15 cellular contexts compared by ENCODE assay signal in the genomic region with DNA sequence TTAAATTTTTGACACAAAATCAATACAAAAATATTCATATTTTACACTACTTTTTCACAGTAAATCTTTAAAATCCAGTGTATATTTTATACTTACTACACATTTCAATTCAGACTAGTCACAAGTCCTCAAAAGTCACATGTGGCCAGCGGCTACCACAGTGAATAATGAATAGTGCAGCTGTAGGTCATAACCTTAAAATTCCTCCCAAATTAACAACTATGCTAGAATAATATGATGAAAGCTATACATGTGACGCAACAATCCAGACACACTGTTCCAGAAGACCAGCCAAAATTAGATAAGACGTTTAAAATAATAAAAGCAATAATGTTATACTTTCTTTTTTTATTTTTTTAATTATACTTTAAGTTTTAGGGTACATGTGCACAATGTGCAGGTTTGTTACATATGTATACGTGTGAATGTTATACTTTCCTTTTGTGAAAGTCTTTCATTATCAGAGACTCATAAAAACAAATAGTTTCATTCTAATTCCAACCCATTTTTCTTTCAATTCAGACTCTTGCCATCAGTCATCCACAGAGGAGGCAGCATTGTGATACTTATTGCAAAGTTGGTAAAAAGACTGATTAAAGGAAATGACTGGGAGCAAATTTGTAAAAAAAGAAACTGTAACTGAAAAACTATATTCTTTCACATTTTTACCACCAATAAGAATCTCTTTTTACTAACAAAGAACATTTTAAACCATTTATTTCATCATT.
DNase-seq lines count a peak whose midpoint lies in the region; ATAC-seq lines count a peak whose summit lies in the region.
"Had no signal": no experiment of that assay in that cellular context is flagged by ENCODE, and none has a peak within 500 bp of the region (broad histone marks: within the 10 kb centered on the region; RNA-seq: fewer than 3 reads in every experiment).

No MANE protein-coding gene starts in this region.

- peaks cover 23% of the 10 kb centered on the region for H3K4me1 Mint-ChIP-seq in activated T-helper 2 cell treated with anti-CD3 and anti-CD28 coated beads, Interferon-gamma antibody, Interleukin-2, Interleukin-4, amounts not matched to agents 10 μg/mL and 5 μg/mL and 100 μg/mL, durations not matched to agents 14 hours and 24 hours and 36 hours (ENCODE audit: low read depth)

- no peaks in the 10 kb centered on the region for H3K9me3 Mint-ChIP-seq in activated T-helper 2 cell treated with anti-CD3 and anti-CD28 coated beads, Interferon-gamma antibody, Interleukin-2, Interleukin-4, amounts not matched to agents 10 μg/mL and 5 μg/mL and 100 μg/mL, durations not matched to agents 14 hours and 24 hours and 36 hours
- H3K9me3 Mint-ChIP-seq: CD8-positive, alpha-beta memory T cell had no signal

- intact Hi-C loops in activated T-helper 2 cell treated with anti-CD3 and anti-CD28 coated beads, Interferon-gamma antibody, Interleukin-2, Interleukin-4, amounts not matched to agents 10 μg/mL and 5 μg/mL and 100 μg/mL, durations not matched to agents 14 hours and 24 hours and 36 hours (cut with micrococcal nuclease) = no loop called here
- intact Hi-C loops in sciatic nerve (cut with DNase I) = no loop called here

- DNase-seq in A172 (ENCODE audit: low spot score) (peak; percentile 53), ELR (ENCODE audit: low read depth) (peak; percentile 81), foreskin melanocyte (peak; percentile 84), sciatic nerve (ENCODE audit: low spot score) (no peak), DMS53 treated with DMSO at 0.1 percent for 48 hours (lab: John Stamatoyannopoulos, UW; ENCODE audit: unreplicated experiment) (no peak)
- no peak for DNase-seq in activated T-helper 2 cell treated with anti-CD3 and anti-CD28 coated beads, Interferon-gamma antibody, Interleukin-2, Interleukin-4, amounts not matched to agents 10 μg/mL and 5 μg/mL and 100 μg/mL, durations not matched to agents 14 hours and 24 hours and 36 hours (ENCODE audit: low spot score)
- DNase-seq: activated CD4-positive, alpha-beta T cell treated with anti-CD3 and anti-CD28 coated beads for 48 hours; aorta; CD8-positive, alpha-beta memory T cell; NCI-H1092; NCI-H69; ovary; stimulated activated CD4-positive, alpha-beta T cell treated with anti-CD3 and anti-CD28 coated beads, Interleukin-4, amount 100 ng/mL, for 1 hour had no signal

- peaks cover 29% of the 10 kb centered on the region for H3K36me3 Mint-ChIP-seq in activated T-helper 2 cell treated with anti-CD3 and anti-CD28 coated beads, Interferon-gamma antibody, Interleukin-2, Interleukin-4, amounts not matched to agents 10 μg/mL and 5 μg/mL and 100 μg/mL, durations not matched to agents 14 hours and 24 hours and 36 hours (ENCODE audit: low read depth)

- no peaks in the 10 kb centered on the region for H3K27me3 Mint-ChIP-seq in activated T-helper 2 cell treated with anti-CD3 and anti-CD28 coated beads, Interferon-gamma antibody, Interleukin-2, Interleukin-4, amounts not matched to agents 10 μg/mL and 5 μg/mL and 100 μg/mL, durations not matched to agents 14 hours and 24 hours and 36 hours (ENCODE audit: low read depth)
- H3K27me3 Mint-ChIP-seq: CD8-positive, alpha-beta memory T cell had no signal

- ATAC-seq in HG02852 (IDR thresholded peaks at IDR 0.05; ENCODE audit: unreplicated experiment) (no peak), HG02884 (IDR thresholded peaks at IDR 0.05; ENCODE audit: unreplicated experiment) (no peak), sciatic nerve (no peak)

- no peak overlapping the region for H3K4me3 Mint-ChIP-seq in activated T-helper 2 cell treated with anti-CD3 and anti-CD28 coated beads, Interferon-gamma antibody, Interleukin-2, Interleukin-4, amounts not matched to agents 10 μg/mL and 5 μg/mL and 100 μg/mL, durations not matched to agents 14 hours and 24 hours and 36 hours (ENCODE audit: low read depth)
- H3K4me3 Mint-ChIP-seq: CD8-positive, alpha-beta memory T cell had no signal

- H3K27ac Mint-ChIP-seq in activated T-helper 2 cell treated with anti-CD3 and anti-CD28 coated beads, Interferon-gamma antibody, Interleukin-2, Interleukin-4, amounts not matched to agents 10 μg/mL and 5 μg/mL and 100 μg/mL, durations not matched to agents 14 hours and 24 hours and 36 hours = peak overlapping the region; percentile 34

Comparison
In these comparisons a context has a peak if more than half of its experiments do, and no peak if none do; other contexts are left out.
1. DNase-seq: peak in A172 (single experiment), ELR (single experiment) and foreskin melanocyte (single experiment); none in activated T-helper 2 cell treated with anti-CD3 and anti-CD28 coated beads, Interferon-gamma antibody, Interleukin-2, Interleukin-4, amounts not matched to agents 10 μg/mL and 5 μg/mL and 100 μg/mL, durations not matched to agents 14 hours and 24 hours and 36 hours (single experiment), sciatic nerve (single experiment) and DMS53 treated with DMSO at 0.1 percent for 48 hours (single experiment).